In genomic region chr2:33488715-33489540, GRCh38 we compare ENCODE assay signal across 10 cellular contexts. TPM values are rescaled to one million over a fixed set of nuclear protein-coding genes. Genes with fewer than 3 reads are reported as not detected.
DNase-seq lines count a peak whose midpoint lies in the region; ATAC-seq and TF ChIP-seq lines count a peak whose summit lies in the region.
"Had no signal": no experiment of that assay in that cellular context is flagged by ENCODE, and none has a peak within 500 bp of the region (broad histone marks: within the 10 kb centered on the region; RNA-seq: fewer than 3 reads in every experiment).

No MANE protein-coding gene starts in this region.

- H3K27me3 ChIP-seq in esophagus squamous epithelium, result no peaks in the 10 kb centered on the region
- H3K27me3 ChIP-seq: neural progenitor cell had no signal

- peaks cover 10 to 16% of the 10 kb centered on the region in 2 donors for H3K36me3 Mint-ChIP-seq in naive B cell
- H3K36me3 Mint-ChIP-seq: neural progenitor cell had no signal

- H3K4me3 ChIP-seq in esophagus squamous epithelium, result no peak overlapping the region
- H3K4me3 ChIP-seq: neural progenitor cell had no signal

- H3K4me1 ChIP-seq in esophagus squamous epithelium, result no peaks in the 10 kb centered on the region
- H3K4me1 ChIP-seq: neural progenitor cell had no signal

- H3K4me3 Mint-ChIP-seq in naive B cell, result peak overlapping the region in 7 of 8 donors; percentile 35 to 88 (median 75)
- H3K4me3 Mint-ChIP-seq: neural progenitor cell; T-helper 1 cell treated with Interleukin-12 subunit alpha and Interleukin-12 subunit beta and Interleukin-4 antibody, amounts not matched to agents 30 μg/mL and 1 μg/mL, for 36 hours had no signal

- no peak for TF ChIP-seq POLR2A in esophagus squamous epithelium (IDR thresholded peaks at IDR 0.05)

- no peak for DNase-seq in naive B cell
- no peak for DNase-seq in UCSD-AML1 (lab: John Stamatoyannopoulos, UW; ENCODE audit: unreplicated experiment)
- DNase-seq in kidney glomerular epithelial cell (lab: John Stamatoyannopoulos, UW), result no peak
- no peak for DNase-seq in esophagus squamous epithelium (lab: John Stamatoyannopoulos, UW)
- DNase-seq: NCI-H2171 had no signal

- peaks cover 0 to 12% (median 7%) of the 10 kb centered on the region in 3 donors for H3K9me3 ChIP-seq in esophagus squamous epithelium

- no peaks in the 10 kb centered on the region for H3K36me3 ChIP-seq in esophagus squamous epithelium
- H3K36me3 ChIP-seq: neural progenitor cell had no signal

- intact Hi-C loops in esophagus squamous epithelium (cut with DNase I), result no loop called here

- H3K9me3 Mint-ChIP-seq in naive B cell, result peaks cover 0 to 9% (median 2%) of the 10 kb centered on the region in 7 donors

- H3K27ac Mint-ChIP-seq in naive B cell, result peak overlapping the region; percentile 44 to 92 (median 88)
- H3K27ac Mint-ChIP-seq: neural progenitor cell; T-helper 1 cell treated with Interleukin-12 subunit alpha and Interleukin-12 subunit beta and Interleukin-4 antibody, amounts not matched to agents 30 μg/mL and 1 μg/mL, for 36 hours had no signal

- H3K27me3 Mint-ChIP-seq in naive B cell, result no peaks in the 10 kb centered on the region

- peaks cover 56 to 88% (median 75%) of the 10 kb centered on the region in 3 donors for H3K4me1 Mint-ChIP-seq in naive B cell
- H3K4me1 Mint-ChIP-seq: neural progenitor cell had no signal

- no peak for TF ChIP-seq CTCF in esophagus squamous epithelium (IDR thresholded peaks at IDR 0.05)

- H3K27ac ChIP-seq in esophagus squamous epithelium, result no peak overlapping the region
- H3K27ac ChIP-seq: neural progenitor cell had no signal

- ATAC-seq in GM18867 (IDR thresholded peaks at IDR 0.05; ENCODE audit: unreplicated experiment) (peak; percentile 54), GM21423 (IDR thresholded peaks at IDR 0.05; ENCODE audit: unreplicated experiment) (peak; percentile 54), HG03108 (IDR thresholded peaks at IDR 0.05; ENCODE audit: unreplicated experiment) (peak; percentile 33), naive B cell (ENCODE audit: low read depth in 2 of 2) (no peak)

- 72 to 76% methylated on average over 8 of the region's 8 CpGs for WGBS in esophagus squamous epithelium, 2 donors

RNA-seq across cellular contexts. Expression of gene RASGRP3, which starts 12.5 kb away (rescaled TPM):
- 100 to 1,000 TPM in 3 of 6 donors, 10 to 100 TPM in 3; 44.7 to 118 (median 92.3) TPM for polyA plus RNA-seq in naive B cell (ENCODE audit: low read depth in 6 of 6)
- 10 to 100 TPM in 1 of 4 donors, 1 to 10 TPM in 2, under 1 TPM in 1; 0.53 to 10.2 (median 5.3) TPM for total RNA-seq in esophagus squamous epithelium

Comparison
In these comparisons a context has a peak if more than half of its experiments do, and no peak if none do; other contexts are left out.
1. ATAC-seq: peak in GM18867 (single experiment), GM21423 (single experiment) and HG03108 (single experiment); none in naive B cell (0 of 2).